ENCODE assay signal across 8 cellular contexts in the genomic region with DNA sequence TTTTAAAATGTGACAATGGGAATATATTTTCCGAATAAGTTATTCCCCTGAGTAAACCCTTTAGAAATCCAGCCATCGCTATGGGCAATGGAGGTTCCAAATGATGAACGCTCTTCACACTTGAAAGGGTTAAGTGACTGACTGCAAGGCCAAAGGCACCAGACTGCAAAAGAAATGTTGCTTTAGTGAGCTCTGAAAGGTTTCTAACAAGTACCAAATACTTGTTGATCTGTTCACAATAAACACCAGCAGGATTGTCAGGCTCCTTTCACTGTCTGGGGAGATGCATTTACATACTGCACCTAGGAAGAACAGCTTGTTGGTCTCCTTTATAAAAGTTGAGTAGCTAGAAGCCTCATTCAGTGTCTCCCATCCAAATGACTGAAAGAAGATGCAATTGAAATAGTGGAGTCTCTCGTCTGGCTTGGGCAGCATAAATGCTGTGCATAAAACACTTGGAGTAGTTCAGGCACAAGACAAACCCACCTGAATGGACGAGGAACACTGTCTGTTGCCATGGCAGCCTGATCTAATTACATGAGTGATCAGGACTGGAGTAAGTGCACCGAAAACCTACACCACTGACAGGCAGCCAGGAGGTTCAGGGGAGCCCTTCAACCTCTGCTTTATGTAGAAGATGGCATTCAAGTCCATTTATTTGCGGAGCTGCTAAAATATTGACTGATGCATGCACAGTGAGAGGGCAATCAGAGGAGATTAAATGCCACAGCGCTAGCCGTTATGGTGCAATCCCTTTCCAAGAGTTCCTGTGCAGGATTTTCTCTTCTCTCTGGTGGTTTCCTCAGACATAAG. TPM values are rescaled to one million over a fixed set of nuclear protein-coding genes. Genes with fewer than 3 reads are reported as not detected.
DNase-seq lines count a peak whose midpoint lies in the region; ATAC-seq and TF ChIP-seq lines count a peak whose summit lies in the region.

No MANE protein-coding gene starts in this region.

- peaks cover 44% of the 10 kb centered on the region for H3K4me1 ChIP-seq in RWPE2 (ENCODE audit: insufficient read depth, poor library complexity, severe bottlenecking)
- H3K4me1 ChIP-seq in ovary (ENCODE audit: insufficient read depth), result peaks cover 1% of the 10 kb centered on the region

- TF ChIP-seq POLR2A in ovary (IDR thresholded peaks at IDR 0.05), result no peak

- TF ChIP-seq CTCF in RWPE2 (IDR thresholded peaks at IDR 0.05; ENCODE audit: poor library complexity, severe bottlenecking), result no peak
- no peak for TF ChIP-seq CTCF in epithelial cell of proximal tubule (conservative IDR thresholded peaks at IDR 0.05; ENCODE audit: low read depth, low read length)
- TF ChIP-seq CTCF in ovary (IDR thresholded peaks at IDR 0.05), result no peak

- H3K9me3 ChIP-seq in RWPE2 (ENCODE audit: severe bottlenecking) (no peaks in the 10 kb centered on the region), ovary (no peaks in the 10 kb centered on the region)

- H3K4me1 Mint-ChIP-seq in activated T-cell treated with anti-CD3 and anti-CD28 coated beads, Interleukin-2, amount 50 U/mL, for 72 hours (ENCODE audit: low read depth), result peaks cover 58% of the 10 kb centered on the region

- H3K4me3 ChIP-seq in RWPE2 (ENCODE audit: severe bottlenecking), result no peak overlapping the region
- H3K4me3 ChIP-seq in epithelial cell of proximal tubule (ENCODE audit: low read depth, low read length), result peak overlapping the region; percentile 62
- peak overlapping the region; percentile 82 for H3K4me3 ChIP-seq in ovary

- WGBS in ovary, 3 donors, result 40 to 54% (median 42%) methylated on average over 9 of the region's 9 CpGs

- DNase-seq in activated T-cell treated with anti-CD3 and anti-CD28 coated beads, Interleukin-2, amount 50 U/mL, for 72 hours, result no peak
- DNase-seq in activated T-cell treated with anti-CD3 and anti-CD28 coated beads, Interleukin-2, amount 50 U/mL, for 48 hours, result no peak
- DNase-seq in RWPE2 (ENCODE audit: low spot score), result no peak
- no peak for DNase-seq in epithelial cell of proximal tubule (ENCODE audit: low read depth)
- DNase-seq in ovary, result no peak
- DNase-seq in stimulated activated naive CD4-positive, alpha-beta T cell (lab: John Stamatoyannopoulos, UW), result no peak

- no peak for ATAC-seq in activated T-cell treated with anti-CD3 and anti-CD28 coated beads, Interleukin-2, amount 50 U/mL, for 72 hours (replicated peaks in 1 of 2)
- ATAC-seq in RWPE2 (ENCODE audit: low read depth) (no peak), GM21717 (IDR thresholded peaks at IDR 0.05; ENCODE audit: unreplicated experiment) (no peak), HG03342 (IDR thresholded peaks at IDR 0.05; ENCODE audit: unreplicated experiment) (no peak)

- H3K9me3 Mint-ChIP-seq in activated T-cell treated with anti-CD3 and anti-CD28 coated beads, Interleukin-2, amount 50 U/mL, for 72 hours, result no peaks in the 10 kb centered on the region

- H3K27ac Mint-ChIP-seq in activated T-cell treated with anti-CD3 and anti-CD28 coated beads, Interleukin-2, amount 50 U/mL, for 72 hours, result no peak overlapping the region

- H3K27ac ChIP-seq in RWPE2 (ENCODE audit: poor library complexity, severe bottlenecking) (peak overlapping the region; percentile 87), ovary (no peak overlapping the region)

- no peaks in the 10 kb centered on the region for H3K27me3 Mint-ChIP-seq in activated T-cell treated with anti-CD3 and anti-CD28 coated beads, Interleukin-2, amount 50 U/mL, for 72 hours (ENCODE audit: low read depth)

- H3K27me3 ChIP-seq in RWPE2 (ENCODE audit: insufficient read depth, poor library complexity, severe bottlenecking) (no peaks in the 10 kb centered on the region), ovary (no peaks in the 10 kb centered on the region)

- no peaks in the 10 kb centered on the region for H3K36me3 ChIP-seq in RWPE2 (ENCODE audit: low read depth)
- no peaks in the 10 kb centered on the region for H3K36me3 ChIP-seq in ovary

- intact Hi-C loops in ovary (cut with DNase I), result no loop called here

- H3K4me3 Mint-ChIP-seq in activated T-cell treated with anti-CD3 and anti-CD28 coated beads, Interleukin-2, amount 50 U/mL, for 72 hours, result peak overlapping the region; percentile 92 to 98

- H3K36me3 Mint-ChIP-seq in activated T-cell treated with anti-CD3 and anti-CD28 coated beads, Interleukin-2, amount 50 U/mL, for 72 hours (ENCODE audit: insufficient read depth in 2 of 2), result peaks cover 8 to 9% of the 10 kb centered on the region in 2 donors

- TF ChIP-seq EP300 in ovary (IDR thresholded peaks at IDR 0.05), result no peak

RNA-seq across cellular contexts. Expression of a gene that starts 2.9 kb away (rescaled TPM):
- total RNA-seq in activated T-cell treated with anti-CD3 and anti-CD28 coated beads, Interleukin-2, amount 50 U/mL, for 72 hours, result 10 to 100 TPM; 46.5 to 65.1 TPM
- total RNA-seq in epithelial cell of proximal tubule, result 6.1 and 10.4 TPM in 2 replicates
- total RNA-seq in ovary, result 10 to 100 TPM; 26.4 to 38.2 (median 32.6) TPM
- polyA plus RNA-seq in ovary, result 10 to 100 TPM in 1 of 2 donors, 1 to 10 TPM in 1; 7.3 to 12.9 TPM
